Comparison of ENCODE assay signal across 28 cellular contexts in genomic region chr15:61764141-61764540, GRCh38.
"Had no signal": no experiment of that assay in that cellular context is flagged by ENCODE, and none has a peak within 500 bp of the region (broad histone marks: within the 10 kb centered on the region; RNA-seq: fewer than 3 reads in every experiment).

No MANE protein-coding gene starts in this region.

- H3K36me3 ChIP-seq: cardiac muscle cell, gastrocnemius medialis, left ventricle myocardium inferior, ovary, right lobe of liver, uterus had no signal

- H3K4me3 ChIP-seq: body of pancreas, cardiac muscle cell, left ventricle myocardium inferior, lung, ovary, right lobe of liver, skin epidermis, testis, uterus had no signal

- H3K9me3 ChIP-seq: body of pancreas, gastrocnemius medialis, left ventricle myocardium inferior, ovary, right lobe of liver, testis, uterus had no signal

- H3K27me3 ChIP-seq: body of pancreas, cardiac muscle cell, gastrocnemius medialis, ovary, right lobe of liver, testis, uterus had no signal

- FAIRE-seq: islet of Langerhans, TTC549 had no signal

- DNase-seq: activated CD4-positive, alpha-beta T cell treated with anti-CD3 and anti-CD28 coated beads for 4 hours; activated CD4-positive, alpha-beta T cell treated with anti-CD3 and anti-CD28 coated beads, Interleukin-2, amount 50 U/mL, for 4 hours; activated effector memory CD4-positive, alpha-beta T cell treated with Interleukin-2 at 50 U/mL for 16 hours; activated naive CD4-positive, alpha-beta T cell treated with Interleukin-2 at 50 U/mL for 16 hours; activated T-cell treated with anti-CD3 and anti-CD28 coated beads for 4 hours; activated T-cell treated with anti-CD3 and anti-CD28 coated beads, Interleukin-2, amount 50 U/mL, for 72 hours; aorta; body of pancreas; cortex of kidney; effector memory CD8-positive, alpha-beta T cell; gastrocnemius medialis; glutamatergic neuron; left ventricle myocardium inferior; naive B cell; ovary; right lobe of liver; stimulated activated CD4-positive, alpha-beta T cell treated with anti-CD3 and anti-CD28 coated beads, Interleukin-12 subunit alpha, Interleukin-12 subunit beta, amount 100 ng/mL, for 4 hours; stimulated activated CD4-positive, alpha-beta T cell treated with anti-CD3 and anti-CD28 coated beads, Interleukin-4, amount 100 ng/mL, for 1 hour; stimulated activated naive CD8-positive, alpha-beta T cell treated with anti-CD3 and anti-CD28 coated beads, Interleukin-15, Interleukin-2, amounts not matched to agents 100 U/mL and 50 U/mL, for 24 hours; testis; trophoblast cell; uterus had no signal

- H3K27ac ChIP-seq: body of pancreas, cardiac muscle cell, left ventricle myocardium inferior, ovary, right lobe of liver, skin epidermis, testis, uterus, VCaP had no signal

- ATAC-seq: activated T-cell treated with anti-CD3 and anti-CD28 coated beads, Interleukin-2, amount 50 U/mL, for 72 hours; body of pancreas; effector memory CD8-positive, alpha-beta T cell; gastrocnemius medialis; right lobe of liver; stimulated activated naive CD8-positive, alpha-beta T cell treated with anti-CD3 and anti-CD28 coated beads, Interleukin-15, Interleukin-2, amounts not matched to agents 100 U/mL and 50 U/mL, for 24 hours had no signal

- H3K4me1 ChIP-seq: body of pancreas, right lobe of liver, testis, uterus had no signal
